In the genomic region with DNA sequence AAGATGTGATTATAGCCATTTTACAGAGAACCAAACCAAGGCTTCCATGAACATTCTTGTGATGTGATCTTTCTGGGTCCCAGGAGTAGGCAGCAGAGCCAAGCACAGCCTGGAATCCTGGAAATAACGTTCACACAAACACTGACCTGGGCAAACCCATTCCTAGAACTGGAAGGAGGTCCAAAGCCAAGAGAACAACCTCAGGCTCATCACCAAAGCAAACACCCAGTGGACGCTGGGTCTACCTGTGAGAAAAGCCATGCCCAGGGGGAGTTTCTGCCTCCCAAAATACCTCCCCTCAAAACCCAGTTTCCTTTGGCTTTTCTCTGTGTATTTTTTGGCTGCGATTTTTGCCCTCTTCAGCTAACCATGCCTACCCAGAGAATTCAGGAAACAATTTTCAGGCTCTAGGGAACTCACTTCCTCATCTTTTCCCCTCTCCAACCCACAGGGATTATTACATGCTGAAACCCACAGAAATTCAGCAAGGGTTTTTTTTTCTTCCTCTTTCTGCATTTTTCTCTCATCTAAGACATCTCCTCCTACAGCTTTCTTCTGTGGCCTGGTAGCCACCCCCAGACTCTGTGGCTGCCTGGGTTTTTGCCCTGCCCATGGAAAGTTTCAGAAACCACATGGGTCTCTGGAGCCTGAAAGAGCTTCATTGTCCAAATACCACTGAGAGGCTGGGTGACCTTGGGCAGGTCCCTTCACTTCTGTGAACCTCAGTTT, we compare ENCODE assay signal across 8 cellular contexts.
DNase-seq lines count a peak whose midpoint lies in the region; ATAC-seq and TF ChIP-seq lines count a peak whose summit lies in the region.

No MANE protein-coding gene starts in this region.

- peaks cover 84% of the 10 kb centered on the region for H3K36me3 ChIP-seq in SJCRH30

- CTCF ChIA-PET in activated CD8-positive, alpha-beta T cell treated with anti-CD3 and anti-CD28 coated beads for 36 hours (lab: Charles Lee) = interaction anchor here (0.6 to 1.5 kb wide), 2 partner anchors 28 to 96 kb away, joined by 3 to 4 read pairs; no protein-coding TSS in a partner anchor
- CTCF ChIA-PET in activated CD8-positive, alpha-beta T cell treated with anti-CD3 and anti-CD28 coated beads, Interleukin-2, amount 10 ng/mL, durations not matched to agents 7 days and 5 days (lab: Charles Lee) = no interaction called here

- H3K4me3 Mint-ChIP-seq in activated CD8-positive, alpha-beta T cell treated with anti-CD3 and anti-CD28 coated beads for 36 hours = no peak overlapping the region
- no peak overlapping the region for H3K4me3 Mint-ChIP-seq in activated CD8-positive, alpha-beta T cell treated with anti-CD3 and anti-CD28 coated beads, Interleukin-2, amount 10 ng/mL, durations not matched to agents 7 days and 5 days
- H3K4me3 Mint-ChIP-seq in activated T-helper 2 cell treated with anti-CD3 and anti-CD28 coated beads, Interferon-gamma antibody, Interleukin-2, Interleukin-4, amounts not matched to agents 10 μg/mL and 5 μg/mL and 100 μg/mL, durations not matched to agents 14 hours and 24 hours and 36 hours (ENCODE audit: low read depth) = no peak overlapping the region

- no peaks in the 10 kb centered on the region for H3K9me3 ChIP-seq in SJCRH30 (replicated peaks)

- POLR2A ChIA-PET in activated CD8-positive, alpha-beta T cell treated with anti-CD3 and anti-CD28 coated beads for 36 hours (lab: Charles Lee) = interaction anchor here (0.7 kb wide), 1 partner anchor 112 kb away, joined by 3 read pairs; no protein-coding TSS in a partner anchor
- POLR2A ChIA-PET in activated CD8-positive, alpha-beta T cell treated with anti-CD3 and anti-CD28 coated beads, Interleukin-2, amount 10 ng/mL, durations not matched to agents 7 days and 5 days (lab: Charles Lee) = no interaction called here

- no peak overlapping the region for H3K27ac ChIP-seq in SJCRH30

- peak; percentile 79 for ATAC-seq in activated CD8-positive, alpha-beta T cell treated with anti-CD3 and anti-CD28 coated beads for 36 hours
- ATAC-seq in activated CD8-positive, alpha-beta T cell treated with anti-CD3 and anti-CD28 coated beads, Interleukin-2, amount 10 ng/mL, durations not matched to agents 7 days and 5 days = no peak
- ATAC-seq in HG02884 (IDR thresholded peaks at IDR 0.05; ENCODE audit: unreplicated experiment) (peak; percentile 76), HG03460 (IDR thresholded peaks at IDR 0.05; ENCODE audit: unreplicated experiment) (no peak)

- H3K4me1 Mint-ChIP-seq in activated CD8-positive, alpha-beta T cell treated with anti-CD3 and anti-CD28 coated beads for 36 hours (ENCODE audit: low read depth) = peaks cover 27% of the 10 kb centered on the region
- H3K4me1 Mint-ChIP-seq in activated CD8-positive, alpha-beta T cell treated with anti-CD3 and anti-CD28 coated beads, Interleukin-2, amount 10 ng/mL, durations not matched to agents 7 days and 5 days (ENCODE audit: low read depth) = peaks cover 9% of the 10 kb centered on the region
- peaks cover 36% of the 10 kb centered on the region for H3K4me1 Mint-ChIP-seq in activated T-helper 2 cell treated with anti-CD3 and anti-CD28 coated beads, Interferon-gamma antibody, Interleukin-2, Interleukin-4, amounts not matched to agents 10 μg/mL and 5 μg/mL and 100 μg/mL, durations not matched to agents 14 hours and 24 hours and 36 hours (ENCODE audit: low read depth)

- peak; percentile 68 for DNase-seq in activated CD8-positive, alpha-beta T cell treated with anti-CD3 and anti-CD28 coated beads for 36 hours
- no peak for DNase-seq in activated CD8-positive, alpha-beta T cell treated with anti-CD3 and anti-CD28 coated beads, Interleukin-2, amount 10 ng/mL, durations not matched to agents 7 days and 5 days
- no peak for DNase-seq in activated T-helper 2 cell treated with anti-CD3 and anti-CD28 coated beads, Interferon-gamma antibody, Interleukin-2, Interleukin-4, amounts not matched to agents 10 μg/mL and 5 μg/mL and 100 μg/mL, durations not matched to agents 14 hours and 24 hours and 36 hours (ENCODE audit: low spot score)
- peak; percentile 64 for DNase-seq in stimulated activated CD8-positive, alpha-beta memory T cell treated with anti-CD3 and anti-CD28 coated beads, Interleukin-4, amount 100 ng/mL, for 48 hours
- DNase-seq in SJCRH30 (no peak), GOT3 (lab: John Stamatoyannopoulos, UW) (no peak)

- H3K9me3 Mint-ChIP-seq in activated CD8-positive, alpha-beta T cell treated with anti-CD3 and anti-CD28 coated beads for 36 hours = no peaks in the 10 kb centered on the region
- no peaks in the 10 kb centered on the region for H3K9me3 Mint-ChIP-seq in activated CD8-positive, alpha-beta T cell treated with anti-CD3 and anti-CD28 coated beads, Interleukin-2, amount 10 ng/mL, durations not matched to agents 7 days and 5 days (ENCODE audit: insufficient read depth)
- H3K9me3 Mint-ChIP-seq in activated T-helper 2 cell treated with anti-CD3 and anti-CD28 coated beads, Interferon-gamma antibody, Interleukin-2, Interleukin-4, amounts not matched to agents 10 μg/mL and 5 μg/mL and 100 μg/mL, durations not matched to agents 14 hours and 24 hours and 36 hours = no peaks in the 10 kb centered on the region

- no peak overlapping the region for H3K4me3 ChIP-seq in SJCRH30

- no peaks in the 10 kb centered on the region for H3K27me3 ChIP-seq in SJCRH30

- intact Hi-C loops in activated CD8-positive, alpha-beta T cell treated with anti-CD3 and anti-CD28 coated beads for 36 hours (cut with micrococcal nuclease) = no loop called here
- intact Hi-C loops in activated T-helper 2 cell treated with anti-CD3 and anti-CD28 coated beads, Interferon-gamma antibody, Interleukin-2, Interleukin-4, amounts not matched to agents 10 μg/mL and 5 μg/mL and 100 μg/mL, durations not matched to agents 14 hours and 24 hours and 36 hours (cut with micrococcal nuclease) = loop anchor here (5.0 kb wide), 1 partner anchor 36 kb away; no protein-coding TSS in a partner anchor

- H3K27ac Mint-ChIP-seq in activated CD8-positive, alpha-beta T cell treated with anti-CD3 and anti-CD28 coated beads for 36 hours = peak overlapping the region; percentile 49
- H3K27ac Mint-ChIP-seq in activated CD8-positive, alpha-beta T cell treated with anti-CD3 and anti-CD28 coated beads, Interleukin-2, amount 10 ng/mL, durations not matched to agents 7 days and 5 days = no peak overlapping the region
- H3K27ac Mint-ChIP-seq in activated T-helper 2 cell treated with anti-CD3 and anti-CD28 coated beads, Interferon-gamma antibody, Interleukin-2, Interleukin-4, amounts not matched to agents 10 μg/mL and 5 μg/mL and 100 μg/mL, durations not matched to agents 14 hours and 24 hours and 36 hours = peak overlapping the region; percentile 24

- peaks cover 15% of the 10 kb centered on the region for H3K27me3 Mint-ChIP-seq in activated CD8-positive, alpha-beta T cell treated with anti-CD3 and anti-CD28 coated beads for 36 hours
- peaks cover 6% of the 10 kb centered on the region for H3K27me3 Mint-ChIP-seq in activated CD8-positive, alpha-beta T cell treated with anti-CD3 and anti-CD28 coated beads, Interleukin-2, amount 10 ng/mL, durations not matched to agents 7 days and 5 days (ENCODE audit: low read depth)
- peaks cover 19% of the 10 kb centered on the region for H3K27me3 Mint-ChIP-seq in activated T-helper 2 cell treated with anti-CD3 and anti-CD28 coated beads, Interferon-gamma antibody, Interleukin-2, Interleukin-4, amounts not matched to agents 10 μg/mL and 5 μg/mL and 100 μg/mL, durations not matched to agents 14 hours and 24 hours and 36 hours (ENCODE audit: low read depth)

- H3K4me1 ChIP-seq in SJCRH30 = no peaks in the 10 kb centered on the region

- no peaks in the 10 kb centered on the region for H3K36me3 Mint-ChIP-seq in activated CD8-positive, alpha-beta T cell treated with anti-CD3 and anti-CD28 coated beads for 36 hours (ENCODE audit: low read depth)
- H3K36me3 Mint-ChIP-seq in activated CD8-positive, alpha-beta T cell treated with anti-CD3 and anti-CD28 coated beads, Interleukin-2, amount 10 ng/mL, durations not matched to agents 7 days and 5 days (ENCODE audit: low read depth) = no peaks in the 10 kb centered on the region
- H3K36me3 Mint-ChIP-seq in activated T-helper 2 cell treated with anti-CD3 and anti-CD28 coated beads, Interferon-gamma antibody, Interleukin-2, Interleukin-4, amounts not matched to agents 10 μg/mL and 5 μg/mL and 100 μg/mL, durations not matched to agents 14 hours and 24 hours and 36 hours (ENCODE audit: low read depth) = no peaks in the 10 kb centered on the region

- no peak for TF ChIP-seq CTCF in activated CD8-positive, alpha-beta T cell treated with anti-CD3 and anti-CD28 coated beads for 36 hours (IDR thresholded peaks at IDR 0.05)

Comparison
In these comparisons a context has a peak if more than half of its experiments do, and no peak if none do; other contexts are left out.
1. ATAC-seq: peak in activated CD8-positive, alpha-beta T cell treated with anti-CD3 and anti-CD28 coated beads for 36 hours (single experiment) and HG02884 (single experiment); none in activated CD8-positive, alpha-beta T cell treated with anti-CD3 and anti-CD28 coated beads, Interleukin-2, amount 10 ng/mL, durations not matched to agents 7 days and 5 days (single experiment) and HG03460 (single experiment).
2. DNase-seq: peak in activated CD8-positive, alpha-beta T cell treated with anti-CD3 and anti-CD28 coated beads for 36 hours (single experiment) and stimulated activated CD8-positive, alpha-beta memory T cell treated with anti-CD3 and anti-CD28 coated beads, Interleukin-4, amount 100 ng/mL, for 48 hours (single experiment); none in activated CD8-positive, alpha-beta T cell treated with anti-CD3 and anti-CD28 coated beads, Interleukin-2, amount 10 ng/mL, durations not matched to agents 7 days and 5 days (single experiment), activated T-helper 2 cell treated with anti-CD3 and anti-CD28 coated beads, Interferon-gamma antibody, Interleukin-2, Interleukin-4, amounts not matched to agents 10 μg/mL and 5 μg/mL and 100 μg/mL, durations not matched to agents 14 hours and 24 hours and 36 hours (single experiment), SJCRH30 (0 of 2) and GOT3 (single experiment).